In genomic region chr11:46726206-46726862, GRCh38 we compare ENCODE assay signal across 28 cellular contexts. TPM values are rescaled to one million over a fixed set of nuclear protein-coding genes. Genes with fewer than 3 reads are reported as not detected.
A peak's percentile ranks its signal among the peaks of the same experiment; 100 is the strongest.
DNase-seq lines count a peak whose midpoint lies in the region; ATAC-seq, FAIRE-seq and TF ChIP-seq lines count a peak whose summit lies in the region.
"Had no signal": no experiment of that assay in that cellular context is flagged by ENCODE, and none has a peak within 500 bp of the region (broad histone marks: within the 10 kb centered on the region; RNA-seq: fewer than 3 reads in every experiment).

No MANE protein-coding gene starts in this region.

- H3K4me2 ChIP-seq in K562 (ENCODE audit: insufficient read depth, low read length): no peak overlapping the region
- no peak overlapping the region for H3K4me2 ChIP-seq in neuronal stem cell (ENCODE audit: insufficient read depth, low read length, poor library complexity, severe bottlenecking)

- no peak overlapping the region for H2BK5ac ChIP-seq in neuronal stem cell (ENCODE audit: low read length)

- no peak overlapping the region for H3K14ac ChIP-seq in neuronal stem cell (ENCODE audit: low read length)

- no peaks in the 10 kb centered on the region for H3K9me1 ChIP-seq in K562 (ENCODE audit: control insufficient read depth, insufficient read depth, low read length)

- no peak overlapping the region for H3K4me3 ChIP-seq in K562
- H3K4me3 ChIP-seq in neuronal stem cell (ENCODE audit: low read length in 2 of 2): no peak overlapping the region
- no peak overlapping the region for H3K4me3 ChIP-seq in naive thymus-derived CD4-positive, alpha-beta T cell (ENCODE audit: low read length)
- H3K4me3 ChIP-seq in uterus: no peak overlapping the region
- H3K4me3 ChIP-seq: GM12878, Peyer's patch had no signal

- CTCF ChIA-PET in K562 (lab: Yijun Ruan, JAX; ENCODE audit: low intra/inter-chr PET ratio): no interaction called here
- CTCF ChIA-PET in naive thymus-derived CD4-positive, alpha-beta T cell (lab: Charles Lee): no interaction called here

- DNase-seq in GM13976 (ENCODE audit: low spot score): peak; percentile 31
- DNase-seq in K562 (ENCODE audit: extremely low read depth in 1 of 4, low spot score in 3 of 4): no peak
- no peak for DNase-seq in neuronal stem cell (ENCODE audit: low spot score)
- DNase-seq in naive thymus-derived CD4-positive, alpha-beta T cell: no peak
- DNase-seq in uterus: no peak
- no peak for DNase-seq in NCI-H2107 treated with DMSO at 0.1 percent for 48 hours (lab: John Stamatoyannopoulos, UW; ENCODE audit: unreplicated experiment)
- DNase-seq: 8988T; ACHN; BE2C; CD8-positive, alpha-beta memory T cell; DMS 273 treated with DMSO at 0.1 percent for 48 hours; DMS79; EL; GDM1; GOT3; Karpas-422; NCI-H1092; NCI-H1417 treated with DMSO at 0.1 percent for 48 hours; NCI-H1694 treated with DMSO at 0.1 percent for 48 hours; NCI-H2081; NCI-H2171; NCI-H226; NCI-H510A; Peyer's patch; SHP77 treated with DMSO at 0.1 percent for 48 hours had no signal

- H3K4ac ChIP-seq in neuronal stem cell (ENCODE audit: low read length): no peak overlapping the region

- peaks cover 0 to 3% (median 0%) of the 10 kb centered on the region in 5 donors for H3K27me3 Mint-ChIP-seq in naive thymus-derived CD4-positive, alpha-beta T cell

- peaks cover 0 to 1% (median 0%) of the 10 kb centered on the region in 11 donors for H3K9me3 Mint-ChIP-seq in naive thymus-derived CD4-positive, alpha-beta T cell
- H3K9me3 Mint-ChIP-seq: CD8-positive, alpha-beta memory T cell had no signal

- H3K4me3 Mint-ChIP-seq in naive thymus-derived CD4-positive, alpha-beta T cell: no peak overlapping the region
- H3K4me3 Mint-ChIP-seq: CD14-positive monocyte had no signal

- H3K27me3 ChIP-seq in K562 (ENCODE audit: control insufficient read depth in 2 of 2, insufficient read depth in 2 of 2, low read length in 2 of 2): peaks cover 0 to 3% of the 10 kb centered on the region in 2 experiments; a peak in 1 of 5 replicates
- no peaks in the 10 kb centered on the region for H3K27me3 ChIP-seq in neuronal stem cell (ENCODE audit: control insufficient read depth in 3 of 3, insufficient read depth in 3 of 3, low read depth in 1 of 3, low read length in 3 of 3)
- H3K27me3 ChIP-seq in naive thymus-derived CD4-positive, alpha-beta T cell (ENCODE audit: control insufficient read depth in 2 of 2, insufficient read depth in 2 of 2, low read length in 2 of 2): no peaks in the 10 kb centered on the region
- no peaks in the 10 kb centered on the region for H3K27me3 ChIP-seq in uterus
- H3K27me3 ChIP-seq: BE2C, Peyer's patch had no signal

- POLR2A ChIA-PET in K562 (lab: Yijun Ruan, JAX): interaction anchor here (1.7 kb wide), 1 partner anchor 10 kb away, joined by 5 read pairs; no protein-coding TSS in a partner anchor
- POLR2A ChIA-PET in naive thymus-derived CD4-positive, alpha-beta T cell (lab: Charles Lee): interaction anchor here (0.6 kb wide), 1 partner anchor 57 kb away, joined by 3 read pairs; no protein-coding TSS in a partner anchor

- H3K36me3 ChIP-seq in K562 (ENCODE audit: control insufficient read depth, insufficient read depth, low read length) (no peaks in the 10 kb centered on the region), neuronal stem cell (replicated peaks in 1 of 2; ENCODE audit: control insufficient read depth in 2 of 2, insufficient read depth in 2 of 2, low read length in 2 of 2) (no peaks in the 10 kb centered on the region), uterus (no peaks in the 10 kb centered on the region)
- H3K36me3 ChIP-seq in naive thymus-derived CD4-positive, alpha-beta T cell (ENCODE audit: control insufficient read depth in 2 of 3, insufficient read depth in 3 of 3, low read length in 3 of 3): no peaks in the 10 kb centered on the region
- H3K36me3 ChIP-seq: BE2C, Peyer's patch had no signal

- H3K9me3 ChIP-seq in K562 (replicated peaks; ENCODE audit: control insufficient read depth, insufficient read depth, low read depth, low read length): peaks cover 4% of the 10 kb centered on the region; the same call in 1 of the 2 replicates
- peaks cover 0 to 4% of the 10 kb centered on the region in 2 donors for H3K9me3 ChIP-seq in neuronal stem cell (replicated peaks in 1 of 2; ENCODE audit: control insufficient read depth in 2 of 2, insufficient read depth in 1 of 2, low read depth in 1 of 2, low read length in 2 of 2)
- no peaks in the 10 kb centered on the region for H3K9me3 ChIP-seq in naive thymus-derived CD4-positive, alpha-beta T cell (ENCODE audit: control insufficient read depth in 2 of 3, low read length in 3 of 3)
- H3K9me3 ChIP-seq in uterus: no peaks in the 10 kb centered on the region
- H3K9me3 ChIP-seq: BE2C, Peyer's patch had no signal

- no peaks in the 10 kb centered on the region for H3K4me1 Mint-ChIP-seq in naive thymus-derived CD4-positive, alpha-beta T cell
- H3K4me1 Mint-ChIP-seq: CD8-positive, alpha-beta memory T cell had no signal

- H2AFZ ChIP-seq in K562 (ENCODE audit: low read depth, low read length) (no peak overlapping the region), neuronal stem cell (ENCODE audit: low read length) (no peak overlapping the region)

- FAIRE-seq in K562 (lab: Jason Lieb, UNC): no peak
- FAIRE-seq: GM12878 had no signal

- no peak for TF ChIP-seq EP300 in K562 (IDR thresholded peaks at IDR 0.05; ENCODE audit: low read length)

- H3K9ac ChIP-seq in K562 (ENCODE audit: insufficient read depth in 1 of 2, low read depth in 2 of 2, low read length in 2 of 2): peak overlapping the region in 1 of 2 experiments; percentile 10; a peak in 1 of 4 replicates
- H3K9ac ChIP-seq in neuronal stem cell (ENCODE audit: low read depth, low read length, poor library complexity): peak overlapping the region; percentile 44

- in situ Hi-C loops in GM13976 (cut with MboI; ENCODE audit: low sequenced_read_pairs, unreplicated experiment) (no loop called here), K562 (cut with MboI) (no loop called here)

- H2AK5ac ChIP-seq in neuronal stem cell (ENCODE audit: low read depth, low read length): no peak overlapping the region

- intact Hi-C loops in K562 (cut with micrococcal nuclease): no loop called here
- intact Hi-C loops in naive thymus-derived CD4-positive, alpha-beta T cell (cut with micrococcal nuclease): no loop called here
- intact Hi-C loops in uterus (cut with DNase I; ENCODE audit: low total_unique reads): no loop called here

- H3K27ac ChIP-seq in K562 (ENCODE audit: extremely low read depth, low read depth, low read length): no peak overlapping the region
- H3K27ac ChIP-seq in neuronal stem cell (replicated peaks; ENCODE audit: low read length): no peak overlapping the region
- H3K27ac ChIP-seq in naive thymus-derived CD4-positive, alpha-beta T cell (ENCODE audit: low read depth, low read length): no peak overlapping the region
- no peak overlapping the region for H3K27ac ChIP-seq in uterus
- H3K27ac ChIP-seq: Peyer's patch had no signal

- TF ChIP-seq CTCF in GM13976 (IDR thresholded peaks at IDR 0.05; ENCODE audit: borderline replicate concordance, control extremely low read depth, extremely low read depth, insufficient read depth, missing control alignments) (no peak), K562 (IDR thresholded peaks at IDR 0.05 in 2 of 3, conservative IDR thresholded peaks at IDR 0.05 in 1 of 3; ENCODE audit: insufficient read depth in 2 of 3, low read depth in 1 of 3, low read length in 3 of 3) (no peak), uterus (IDR thresholded peaks at IDR 0.05) (no peak)

- H2BK15ac ChIP-seq in neuronal stem cell (ENCODE audit: low read length): peak overlapping the region; percentile 26

- H3K23ac ChIP-seq in neuronal stem cell (ENCODE audit: low read depth, low read length, poor library complexity): no peak overlapping the region

- ATAC-seq in K562: no peak
- no peak for ATAC-seq in naive thymus-derived CD4-positive, alpha-beta T cell
- ATAC-seq: GM12878, HCT116 had no signal

- no peak overlapping the region for H4K91ac ChIP-seq in neuronal stem cell (ENCODE audit: low read depth, low read length, poor library complexity)

- H3K79me2 ChIP-seq in K562 (ENCODE audit: control insufficient read depth, insufficient read depth, low read length): no peaks in the 10 kb centered on the region

- whole genome bisulfite sequencing in K562 (ENCODE audit: insufficient coverage, low coverage, missing lambda C conversion rate): 48% methylated on average over 23 of the region's 26 CpGs
- WGBS in neuronal stem cell (ENCODE audit: extremely low coverage in 2 of 2, insufficient read length in 2 of 2, insufficient replicate concordance in 1 of 2), 2 donors: no CpG with 5 or more reads among the region's 26 CpGs

- H2BK12ac ChIP-seq in neuronal stem cell (ENCODE audit: low read length): no peak overlapping the region

- BruUV-seq in K562 (replicated peaks; lab: Mats Ljungman, UMichigan): no TSS peak

- H4K8ac ChIP-seq in neuronal stem cell (ENCODE audit: low read depth, low read length): no peak overlapping the region

- no peak overlapping the region for H3K27ac Mint-ChIP-seq in naive thymus-derived CD4-positive, alpha-beta T cell

- H3K4me1 ChIP-seq in K562 (replicated peaks in 1 of 2; ENCODE audit: control insufficient read depth in 2 of 2, insufficient read depth in 2 of 2, low read length in 2 of 2) (peaks cover 0 to 16% of the 10 kb centered on the region in 2 experiments; a peak in 2 of 5 replicates), neuronal stem cell (ENCODE audit: control insufficient read depth in 2 of 2, insufficient read depth in 1 of 2, low read depth in 1 of 2, low read length in 2 of 2) (peaks cover 2 to 4% of the 10 kb centered on the region in 2 donors), uterus (no peaks in the 10 kb centered on the region)
- no peaks in the 10 kb centered on the region for H3K4me1 ChIP-seq in naive thymus-derived CD4-positive, alpha-beta T cell (ENCODE audit: control insufficient read depth in 2 of 2, insufficient read depth in 2 of 2, low read length in 2 of 2)
- H3K4me1 ChIP-seq: BE2C, Peyer's patch had no signal

- no peaks in the 10 kb centered on the region for H3K79me1 ChIP-seq in neuronal stem cell (ENCODE audit: low read depth, low read length)

- TF ChIP-seq RAD21 in K562 (CRISPR knock-in tag; conservative IDR thresholded peaks at IDR 0.05 in 1 of 2, IDR thresholded peaks at IDR 0.05 in 1 of 2): no peak

- no peak overlapping the region for H2BK120ac ChIP-seq in neuronal stem cell (ENCODE audit: low read depth, low read length)

- no peak overlapping the region for H3K18ac ChIP-seq in neuronal stem cell (ENCODE audit: low read length)

- H4K20me1 ChIP-seq in K562 (replicated peaks; ENCODE audit: control insufficient read depth, insufficient read depth, low read length): no peaks in the 10 kb centered on the region

- TF ChIP-seq POLR2A in K562 (conservative IDR thresholded peaks at IDR 0.05): no peak
- TF ChIP-seq POLR2A in uterus (IDR thresholded peaks at IDR 0.05): no peak

- H3K36me3 Mint-ChIP-seq in naive thymus-derived CD4-positive, alpha-beta T cell: no peaks in the 10 kb centered on the region
- H3K36me3 Mint-ChIP-seq: CD14-positive monocyte; CD8-positive, alpha-beta memory T cell had no signal

RNA-seq across cellular contexts. Expression of gene F2, which starts 7.3 kb away (rescaled TPM):
- not detected in 2 replicates for total RNA-seq in K562 (2011; cell fraction: chromatin; rRNA removed; ENCODE audit: low replicate concordance)
- total RNA-seq in K562 (2011; cell fraction: nucleolus; rRNA removed): not detected in 2 replicates
- total RNA-seq in K562 (2011; cell fraction: nucleoplasm; rRNA removed): not detected in 2 replicates
- total RNA-seq in K562 (2014; rRNA removed) (not detected in 2 replicates), K562 (2014; rRNA removed; fragmentation: Illumina TruSeq; extraction: Trizol) (not detected in 2 replicates), K562 (2015; rRNA removed; fragmentation: Illumina TruSeq; extraction: Trizol) (not detected in 2 replicates), K562 (2021) (0.16 and 0.22 TPM in 2 replicates), uterus (under 1 TPM in 1 of 4 donors, not detected in 3; 0.27 TPM)
- polyA plus RNA-seq in K562 (2011; rRNA removed) (not detected in 2 replicates), K562 (2014; fragmentation: Illumina TruSeq; extraction: Trizol) (not detected in 2 replicates), K562 (2014; fragmentation: Nextera tagmentation; extraction: Ambion mirVana) (not detected), K562 (2014; rRNA removed) (not detected in 2 replicates)
- not detected in 2 replicates for polyA plus RNA-seq in K562 (2011; cell fraction: cytosol; rRNA removed)
- not detected in 2 replicates for polyA plus RNA-seq in K562 (2011; cell fraction: nucleus; rRNA removed)
- polyA plus RNA-seq in K562 (2012): not detected in 2 replicates
- polyA minus RNA-seq in K562 (2011; rRNA and poly(A)+ RNA removed): not detected in 2 replicates
- polyA minus RNA-seq in K562 (2011; cell fraction: cytosol; rRNA and poly(A)+ RNA removed): 2.4 TPM in 1 of 2 replicates, not detected in the other
- polyA minus RNA-seq in K562 (2011; cell fraction: nucleus; rRNA and poly(A)+ RNA removed): not detected in 2 replicates
- polyA plus RNA-seq in neuronal stem cell (2013, experiment 1 of 2): not detected
- not detected for polyA plus RNA-seq in neuronal stem cell (2013, experiment 2 of 2)
- under 1 TPM in 1 of 5 experiments, not detected in 4; 0.15 TPM for total RNA-seq in naive thymus-derived CD4-positive, alpha-beta T cell
- polyA plus RNA-seq in naive thymus-derived CD4-positive, alpha-beta T cell: not detected
- total RNA-seq: CD8-positive, alpha-beta memory T cell had no signal
- polyA plus RNA-seq: CD14-positive monocyte; CD8-positive, alpha-beta memory T cell; GM12878 had no signal

RNA-seq across cellular contexts. Expression of gene ZNF408, which starts 25.5 kb away (rescaled TPM):
- 16.0 and 39.3 TPM in 2 replicates for total RNA-seq in K562 (2011; cell fraction: chromatin; rRNA removed; ENCODE audit: low replicate concordance)
- 22.9 and 32.4 TPM in 2 replicates for total RNA-seq in K562 (2011; cell fraction: nucleolus; rRNA removed)
- total RNA-seq in K562 (2011; cell fraction: nucleoplasm; rRNA removed): 20.5 and 21.6 TPM in 2 replicates
- total RNA-seq in K562 (2014; rRNA removed) (11.8 and 12.2 TPM in 2 replicates), K562 (2014; rRNA removed; fragmentation: Illumina TruSeq; extraction: Trizol) (7.3 and 7.4 TPM in 2 replicates), K562 (2015; rRNA removed; fragmentation: Illumina TruSeq; extraction: Trizol) (12.8 and 14.1 TPM in 2 replicates), K562 (2021) (17.4 and 18.4 TPM in 2 replicates), uterus (10 to 100 TPM in 1 of 4 donors, 1 to 10 TPM in 2, under 1 TPM in 1; 0.88 to 10.5 (median 8.0) TPM)
- polyA plus RNA-seq in K562 (2011; rRNA removed) (4.5 and 7.6 TPM in 2 replicates), K562 (2014; fragmentation: Illumina TruSeq; extraction: Trizol) (7.4 and 10.8 TPM in 2 replicates), K562 (2014; fragmentation: Nextera tagmentation; extraction: Ambion mirVana) (under 1 TPM; 0.15 to 0.38 TPM), K562 (2014; rRNA removed) (7.0 and 10.0 TPM in 2 replicates)
- polyA plus RNA-seq in K562 (2011; cell fraction: cytosol; rRNA removed): 5.7 and 12.0 TPM in 2 replicates
- 13.3 and 21.7 TPM in 2 replicates for polyA plus RNA-seq in K562 (2011; cell fraction: nucleus; rRNA removed)
- 8.5 and 12.1 TPM in 2 replicates for polyA plus RNA-seq in K562 (2012)
- polyA minus RNA-seq in K562 (2011; rRNA and poly(A)+ RNA removed): 4.6 and 4.8 TPM in 2 replicates
- 5.2 and 8.7 TPM in 2 replicates for polyA minus RNA-seq in K562 (2011; cell fraction: cytosol; rRNA and poly(A)+ RNA removed)
- polyA minus RNA-seq in K562 (2011; cell fraction: nucleus; rRNA and poly(A)+ RNA removed): 14.1 and 19.8 TPM in 2 replicates
- 4.8 TPM for polyA plus RNA-seq in neuronal stem cell (2013, experiment 1 of 2)
- 5.0 TPM for polyA plus RNA-seq in neuronal stem cell (2013, experiment 2 of 2)
- total RNA-seq in naive thymus-derived CD4-positive, alpha-beta T cell: 10 to 100 TPM in 4 of 5 experiments, 1 to 10 TPM in 1; 7.8 to 20.0 (median 16.6) TPM
- 10 to 100 TPM in 1 of 2 donors, 1 to 10 TPM in 1; 7.0 to 14.1 TPM for polyA plus RNA-seq in naive thymus-derived CD4-positive, alpha-beta T cell

RNA-seq across cellular contexts. Expression of gene ARHGAP1, which starts 25.9 kb away (rescaled TPM):
- 36.7 and 76.2 TPM in 2 replicates for total RNA-seq in K562 (2011; cell fraction: chromatin; rRNA removed; ENCODE audit: low replicate concordance)
- 31.7 and 34.5 TPM in 2 replicates for total RNA-seq in K562 (2011; cell fraction: nucleolus; rRNA removed)
- 30.6 and 40.3 TPM in 2 replicates for total RNA-seq in K562 (2011; cell fraction: nucleoplasm; rRNA removed)
- total RNA-seq in K562 (2014; rRNA removed): 7.4 and 11.1 TPM in 2 replicates
- 5.9 and 6.9 TPM in 2 replicates for total RNA-seq in K562 (2014; rRNA removed; fragmentation: Illumina TruSeq; extraction: Trizol)
- 10.7 and 11.3 TPM in 2 replicates for total RNA-seq in K562 (2015; rRNA removed; fragmentation: Illumina TruSeq; extraction: Trizol)
- total RNA-seq in K562 (2021): 30.3 and 30.4 TPM in 2 replicates
- polyA plus RNA-seq in K562 (2011; rRNA removed): 8.2 and 13.2 TPM in 2 replicates
- polyA plus RNA-seq in K562 (2011; cell fraction: cytosol; rRNA removed): 10.8 and 17.1 TPM in 2 replicates
- polyA plus RNA-seq in K562 (2011; cell fraction: nucleus; rRNA removed): 11.1 and 18.2 TPM in 2 replicates
- polyA plus RNA-seq in K562 (2012): 16.3 and 23.1 TPM in 2 replicates
- 25.0 and 26.7 TPM in 2 replicates for polyA plus RNA-seq in K562 (2014; fragmentation: Illumina TruSeq; extraction: Trizol)
- 1 to 10 TPM; 3.6 to 5.7 TPM for polyA plus RNA-seq in K562 (2014; fragmentation: Nextera tagmentation; extraction: Ambion mirVana)
- polyA plus RNA-seq in K562 (2014; rRNA removed): 14.1 and 14.2 TPM in 2 replicates
- polyA minus RNA-seq in K562 (2011; rRNA and poly(A)+ RNA removed): 23.5 and 26.8 TPM in 2 replicates
- 27.3 and 29.4 TPM in 2 replicates for polyA minus RNA-seq in K562 (2011; cell fraction: cytosol; rRNA and poly(A)+ RNA removed)
- 11.3 and 15.9 TPM in 2 replicates for polyA minus RNA-seq in K562 (2011; cell fraction: nucleus; rRNA and poly(A)+ RNA removed)
- 14.9 TPM for polyA plus RNA-seq in neuronal stem cell (2013, experiment 1 of 2)
- 16.1 TPM for polyA plus RNA-seq in neuronal stem cell (2013, experiment 2 of 2)
- 10 to 100 TPM; 44.6 to 82.5 (median 64.6) TPM for total RNA-seq in naive thymus-derived CD4-positive, alpha-beta T cell
- polyA plus RNA-seq in naive thymus-derived CD4-positive, alpha-beta T cell: 10 to 100 TPM; 44.2 to 69.9 TPM
- total RNA-seq in uterus: 100 to 1,000 TPM in 1 of 4 donors, 10 to 100 TPM in 3; 27.9 to 114 (median 37.3) TPM
